ENCODE assay signal across 9 cellular contexts in the genomic region with DNA sequence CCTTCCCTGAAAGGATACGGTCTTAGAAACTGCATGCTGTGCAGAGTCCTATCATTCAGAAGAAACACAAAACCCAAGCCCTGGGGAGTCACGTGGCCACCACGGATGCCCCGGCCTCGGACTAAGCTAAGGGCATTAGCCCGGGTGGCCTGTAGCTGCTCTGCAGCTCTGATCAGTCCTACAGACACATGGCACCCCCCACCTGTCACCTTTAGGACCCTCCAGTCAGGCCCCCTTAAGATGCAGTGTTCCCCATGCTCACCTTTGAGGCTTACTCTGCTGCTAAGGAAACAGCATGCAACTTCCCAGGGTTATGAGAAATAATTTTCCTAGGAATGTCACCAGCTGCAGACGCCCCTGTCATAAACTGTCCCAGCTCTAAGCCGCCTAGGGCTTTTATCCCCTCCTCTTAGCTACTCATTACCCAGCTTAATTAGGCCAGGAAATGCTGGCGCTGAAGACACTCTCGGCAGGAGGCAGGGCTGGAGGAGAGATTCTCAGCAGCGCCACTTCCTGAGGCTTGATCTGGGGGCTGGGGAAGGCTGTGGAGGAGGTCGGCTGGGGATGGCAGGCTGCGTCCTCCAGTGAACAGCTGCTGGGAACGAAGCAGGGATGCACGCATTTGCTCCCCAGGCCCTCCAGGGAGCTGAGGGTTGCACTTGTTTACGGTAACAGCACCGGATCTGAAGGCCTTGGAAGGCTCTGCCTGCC. TPM values are rescaled to one million over a fixed set of nuclear protein-coding genes. Genes with fewer than 3 reads are reported as not detected.
DNase-seq lines count a peak whose midpoint lies in the region; ATAC-seq, FAIRE-seq and TF ChIP-seq lines count a peak whose summit lies in the region.
"Had no signal": no experiment of that assay in that cellular context is flagged by ENCODE, and none has a peak within 500 bp of the region (broad histone marks: within the 10 kb centered on the region; RNA-seq: fewer than 3 reads in every experiment).

No MANE protein-coding gene starts in this region.

- H3K23ac ChIP-seq in H9 (ENCODE audit: insufficient read length, low read depth, low read length), result no peak overlapping the region

- H3K56ac ChIP-seq in H9 (ENCODE audit: insufficient read length, low read depth, low read length), result no peak overlapping the region

- H4K91ac ChIP-seq in H9 (ENCODE audit: insufficient read length, low read depth, low read length), result no peak overlapping the region

- no peak overlapping the region for H4K8ac ChIP-seq in H9 (replicated peaks; ENCODE audit: insufficient read length, low read depth, low read length)

- peak overlapping the region; percentile 81 to 99 (median 94) for H3K27ac Mint-ChIP-seq in H9

- in situ Hi-C loops in Caki2 (cut with HindIII; ENCODE audit: low pct_unique_long_range_greater_than_20kb, low sequenced_read_pairs), result no loop called here

- no peak for TF ChIP-seq CTCF in H9 (conservative IDR thresholded peaks at IDR 0.05)

- H2BK120ac ChIP-seq in H9 (ENCODE audit: low read depth, low read length, poor library complexity, severe bottlenecking), result no peak overlapping the region

- no peak overlapping the region for H3K14ac ChIP-seq in H9 (ENCODE audit: insufficient read depth, low read length)

- no peak for FAIRE-seq in frontal cortex (lab: Jason Lieb, UNC)

- H2BK12ac ChIP-seq in H9 (ENCODE audit: insufficient read length, low read depth, low read length), result no peak overlapping the region

- H3K9ac ChIP-seq in H9 (ENCODE audit: extremely low read depth, insufficient read length, low read length), result peak overlapping the region; percentile 36
- H3K9ac ChIP-seq in iPS-18a (ENCODE audit: low read length), result peak overlapping the region; percentile 50

- no peaks in the 10 kb centered on the region; a peak in 1 of 5 replicates for H3K9me3 Mint-ChIP-seq in H9

- no peaks in the 10 kb centered on the region; the same call in 1 of the 2 replicates for H3K79me2 ChIP-seq in H9 (ENCODE audit: insufficient read depth, low read length)

- H3K27me3 ChIP-seq in H9 (ENCODE audit: insufficient read depth, low read length), result no peaks in the 10 kb centered on the region
- H3K27me3 ChIP-seq in iPS-18a (ENCODE audit: control insufficient read depth, insufficient read depth, low read length), result no peaks in the 10 kb centered on the region

- no peak overlapping the region for H2BK15ac ChIP-seq in H9 (ENCODE audit: low read depth, low read length)

- no peaks in the 10 kb centered on the region for H3K36me3 ChIP-seq in iPS-18a (ENCODE audit: control insufficient read depth, low read depth, low read length)

- H3K18ac ChIP-seq in H9 (ENCODE audit: insufficient read length, low read depth, low read length), result no peak overlapping the region

- H3K4me2 ChIP-seq in H9 (ENCODE audit: insufficient read depth, insufficient read length, low read length), result peak overlapping the region; percentile 39

- H2AK5ac ChIP-seq in H9 (ENCODE audit: insufficient read length, low read length), result no peak overlapping the region

- H3K4me1 ChIP-seq in H9 (ENCODE audit: insufficient read depth, low read length), result peaks cover 23% of the 10 kb centered on the region
- peaks cover 65% of the 10 kb centered on the region for H3K4me1 ChIP-seq in iPS-18a (ENCODE audit: control insufficient read depth, low read depth, low read length)

- peak overlapping the region; percentile 45 for H3K4me3 ChIP-seq in iPS-18a (ENCODE audit: low read length)

- H3T11ph ChIP-seq in H9 (ENCODE audit: low read length), result no peak overlapping the region

- no peaks in the 10 kb centered on the region; a peak in 2 of 7 replicates for H3K36me3 Mint-ChIP-seq in H9 (ENCODE audit: insufficient read depth in 1 of 3, low read depth in 3 of 3)

- WGBS in H9 (ENCODE audit: extremely low coverage, insufficient read length, low lambda C conversion rate), result no CpG with 5 or more reads among the region's 17 CpGs

- no peak overlapping the region for H2BK5ac ChIP-seq in H9 (ENCODE audit: insufficient read length, low read length)

- DNase-seq in Caki2 (ENCODE audit: low read depth), result peak; percentile 42
- DNase-seq in H9, result peak; percentile 89
- peak; percentile 63 to 76 for DNase-seq in NCI-H526 (lab: John Stamatoyannopoulos, UW)
- no peak for DNase-seq in frontal cortex (ENCODE audit: low spot score in 2 of 2)
- no peak for DNase-seq in NOMO-1 treated with dmso at 0.1 percent for 144 hours (lab: John Stamatoyannopoulos, UW; ENCODE audit: unreplicated experiment)
- no peak for DNase-seq in MV-4-11 (lab: John Stamatoyannopoulos, UW)

- H3K9me3 ChIP-seq in H9 (ENCODE audit: control insufficient read depth, low read depth, low read length) (no peaks in the 10 kb centered on the region), iPS-18a (ENCODE audit: control insufficient read depth, low read depth, low read length) (no peaks in the 10 kb centered on the region)

- no peak overlapping the region for H2AFZ ChIP-seq in H9 (ENCODE audit: low read length)

- no peak for ATAC-seq in GM21529 (IDR thresholded peaks at IDR 0.05; ENCODE audit: unreplicated experiment)
- ATAC-seq: HCT116 had no signal

- H3K4ac ChIP-seq in H9 (ENCODE audit: low read depth, low read length), result no peak overlapping the region

- peak overlapping the region; percentile 36 to 79 for H3K4me3 Mint-ChIP-seq in H9

- H3K79me1 ChIP-seq in H9 (ENCODE audit: insufficient read depth, low read depth, low read length, poor library complexity, severe bottlenecking), result no peaks in the 10 kb centered on the region

- peaks cover 79 to 85% of the 10 kb centered on the region in 2 experiments for H3K4me1 Mint-ChIP-seq in H9

- no peak overlapping the region for H2BK20ac ChIP-seq in H9 (ENCODE audit: low read depth, low read length, poor library complexity, severe bottlenecking)

- H3K27ac ChIP-seq in H9 (ENCODE audit: insufficient read length, low read depth, low read length), result peak overlapping the region; percentile 91
- H3K27ac ChIP-seq in iPS-18a (ENCODE audit: low read length), result peak overlapping the region; percentile 71

- H3K27me3 Mint-ChIP-seq in H9 (ENCODE audit: low read depth), result no peaks in the 10 kb centered on the region

- H3K23me2 ChIP-seq in H9 (ENCODE audit: insufficient read length, low read depth, low read length, poor library complexity, severe bottlenecking), result no peaks in the 10 kb centered on the region

- no peak overlapping the region for H4K5ac ChIP-seq in H9 (ENCODE audit: insufficient read length, low read depth, low read length)

- H4K20me1 ChIP-seq in H9 (ENCODE audit: control insufficient read depth, insufficient read depth, insufficient read length), result no peaks in the 10 kb centered on the region

RNA-seq across cellular contexts. Expression of gene ADA2, which starts 47.2 kb away (rescaled TPM):
- not detected in 2 replicates for total RNA-seq in Caki2 (2014; rRNA removed; shearing (Covaris generic); ENCODE audit: low replicate concordance)
- total RNA-seq in H9 (2021) (57.2 and 59.3 TPM in 2 replicates), frontal cortex (2.9 TPM)

Comparison
In these comparisons a context has a peak if more than half of its experiments do, and no peak if none do; other contexts are left out.
1. DNase-seq: peak in Caki2 (single experiment), H9 (single experiment) and NCI-H526 (2 of 2); none in frontal cortex (0 of 2), NOMO-1 treated with dmso at 0.1 percent for 144 hours (single experiment) and MV-4-11 (single experiment).
2. RNA of gene ADA2, which starts 47.2 kb away (total RNA-seq): 57.2 to 59.3 TPM in H9; 2.9 TPM in frontal cortex (single experiment) and not detected in Caki2; every median in the first group is over 10 times any median in the second.